1 cellular context compared by ENCODE assay signal in the genomic region with DNA sequence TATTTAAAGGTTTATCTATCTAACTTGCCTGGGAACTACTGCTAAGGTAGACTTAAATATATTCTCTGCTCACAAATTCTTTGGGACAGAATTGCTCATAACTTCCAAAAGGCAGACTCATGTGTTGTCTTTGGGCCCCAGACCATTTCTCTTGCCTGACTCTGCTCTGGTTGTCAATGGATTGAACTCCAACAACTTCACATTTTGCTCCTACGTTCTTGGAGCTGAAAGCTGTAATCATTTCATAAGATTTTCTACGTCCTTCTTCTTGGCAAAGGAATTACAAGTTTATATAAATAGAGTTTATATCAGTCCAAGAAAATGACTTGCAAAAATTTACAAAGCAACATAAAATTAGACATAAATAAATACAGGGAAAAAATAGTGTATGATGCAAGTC.
TF ChIP-seq lines count a peak whose summit lies in the region.

No MANE protein-coding gene starts in this region.

TF ChIP-seq in A549, 52 proteins besides CTCF, POLR2A, EP300 and RAD21 (continued from another document):
- TF ChIP-seq, protein P1, sequence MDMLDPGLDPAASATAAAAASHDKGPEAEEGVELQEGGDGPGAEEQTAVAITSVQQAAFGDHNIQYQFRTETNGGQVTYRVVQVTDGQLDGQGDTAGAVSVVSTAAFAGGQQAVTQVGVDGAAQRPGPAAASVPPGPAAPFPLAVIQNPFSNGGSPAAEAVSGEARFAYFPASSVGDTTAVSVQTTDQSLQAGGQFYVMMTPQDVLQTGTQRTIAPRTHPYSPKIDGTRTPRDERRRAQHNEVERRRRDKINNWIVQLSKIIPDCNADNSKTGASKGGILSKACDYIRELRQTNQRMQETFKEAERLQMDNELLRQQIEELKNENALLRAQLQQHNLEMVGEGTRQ (IDR thresholded peaks at IDR 0.05), result no peak
- TF ChIP-seq BHLHE40 (IDR thresholded peaks at IDR 0.05; ENCODE audit: low read depth, low read length) (no peak), CHD4 (IDR thresholded peaks at IDR 0.05; ENCODE audit: borderline replicate concordance) (no peak), TP53 (CRISPR knock-in tag; IDR thresholded peaks at IDR 0.05) (no peak), CBX2 (IDR thresholded peaks at IDR 0.05; ENCODE audit: borderline replicate concordance, low read depth) (no peak), MYC (IDR thresholded peaks at IDR 0.05; ENCODE audit: borderline replicate concordance, low read length) (no peak), MAZ (IDR thresholded peaks at IDR 0.05; ENCODE audit: borderline replicate concordance, low read depth, low read length) (no peak), JUN (IDR thresholded peaks at IDR 0.05) (no peak), PHF8 (IDR thresholded peaks at IDR 0.05; ENCODE audit: borderline replicate concordance, low read depth) (no peak), FOXS1 (CRISPR knock-in tag; IDR thresholded peaks at IDR 0.05) (no peak), ZFP36 (IDR thresholded peaks at IDR 0.05; ENCODE audit: borderline replicate concordance, partially characterized antibody) (no peak), CEBPB (IDR thresholded peaks at IDR 0.05) (no peak)
- TF ChIP-seq, protein P2, sequence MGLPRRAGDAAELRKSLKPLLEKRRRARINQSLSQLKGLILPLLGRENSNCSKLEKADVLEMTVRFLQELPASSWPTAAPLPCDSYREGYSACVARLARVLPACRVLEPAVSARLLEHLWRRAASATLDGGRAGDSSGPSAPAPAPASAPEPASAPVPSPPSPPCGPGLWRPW (IDR thresholded peaks at IDR 0.05), result no peak
- TF ChIP-seq, protein P3, sequence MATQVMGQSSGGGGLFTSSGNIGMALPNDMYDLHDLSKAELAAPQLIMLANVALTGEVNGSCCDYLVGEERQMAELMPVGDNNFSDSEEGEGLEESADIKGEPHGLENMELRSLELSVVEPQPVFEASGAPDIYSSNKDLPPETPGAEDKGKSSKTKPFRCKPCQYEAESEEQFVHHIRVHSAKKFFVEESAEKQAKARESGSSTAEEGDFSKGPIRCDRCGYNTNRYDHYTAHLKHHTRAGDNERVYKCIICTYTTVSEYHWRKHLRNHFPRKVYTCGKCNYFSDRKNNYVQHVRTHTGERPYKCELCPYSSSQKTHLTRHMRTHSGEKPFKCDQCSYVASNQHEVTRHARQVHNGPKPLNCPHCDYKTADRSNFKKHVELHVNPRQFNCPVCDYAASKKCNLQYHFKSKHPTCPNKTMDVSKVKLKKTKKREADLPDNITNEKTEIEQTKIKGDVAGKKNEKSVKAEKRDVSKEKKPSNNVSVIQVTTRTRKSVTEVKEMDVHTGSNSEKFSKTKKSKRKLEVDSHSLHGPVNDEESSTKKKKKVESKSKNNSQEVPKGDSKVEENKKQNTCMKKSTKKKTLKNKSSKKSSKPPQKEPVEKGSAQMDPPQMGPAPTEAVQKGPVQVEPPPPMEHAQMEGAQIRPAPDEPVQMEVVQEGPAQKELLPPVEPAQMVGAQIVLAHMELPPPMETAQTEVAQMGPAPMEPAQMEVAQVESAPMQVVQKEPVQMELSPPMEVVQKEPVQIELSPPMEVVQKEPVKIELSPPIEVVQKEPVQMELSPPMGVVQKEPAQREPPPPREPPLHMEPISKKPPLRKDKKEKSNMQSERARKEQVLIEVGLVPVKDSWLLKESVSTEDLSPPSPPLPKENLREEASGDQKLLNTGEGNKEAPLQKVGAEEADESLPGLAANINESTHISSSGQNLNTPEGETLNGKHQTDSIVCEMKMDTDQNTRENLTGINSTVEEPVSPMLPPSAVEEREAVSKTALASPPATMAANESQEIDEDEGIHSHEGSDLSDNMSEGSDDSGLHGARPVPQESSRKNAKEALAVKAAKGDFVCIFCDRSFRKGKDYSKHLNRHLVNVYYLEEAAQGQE (IDR thresholded peaks at IDR 0.05), result no peak
- TF ChIP-seq, protein P4, sequence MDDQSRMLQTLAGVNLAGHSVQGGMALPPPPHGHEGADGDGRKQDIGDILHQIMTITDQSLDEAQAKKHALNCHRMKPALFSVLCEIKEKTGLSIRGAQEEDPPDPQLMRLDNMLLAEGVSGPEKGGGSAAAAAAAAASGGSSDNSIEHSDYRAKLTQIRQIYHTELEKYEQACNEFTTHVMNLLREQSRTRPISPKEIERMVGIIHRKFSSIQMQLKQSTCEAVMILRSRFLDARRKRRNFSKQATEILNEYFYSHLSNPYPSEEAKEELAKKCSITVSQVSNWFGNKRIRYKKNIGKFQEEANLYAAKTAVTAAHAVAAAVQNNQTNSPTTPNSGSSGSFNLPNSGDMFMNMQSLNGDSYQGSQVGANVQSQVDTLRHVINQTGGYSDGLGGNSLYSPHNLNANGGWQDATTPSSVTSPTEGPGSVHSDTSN (IDR thresholded peaks at IDR 0.05), result no peak
- TF ChIP-seq, protein P5, sequence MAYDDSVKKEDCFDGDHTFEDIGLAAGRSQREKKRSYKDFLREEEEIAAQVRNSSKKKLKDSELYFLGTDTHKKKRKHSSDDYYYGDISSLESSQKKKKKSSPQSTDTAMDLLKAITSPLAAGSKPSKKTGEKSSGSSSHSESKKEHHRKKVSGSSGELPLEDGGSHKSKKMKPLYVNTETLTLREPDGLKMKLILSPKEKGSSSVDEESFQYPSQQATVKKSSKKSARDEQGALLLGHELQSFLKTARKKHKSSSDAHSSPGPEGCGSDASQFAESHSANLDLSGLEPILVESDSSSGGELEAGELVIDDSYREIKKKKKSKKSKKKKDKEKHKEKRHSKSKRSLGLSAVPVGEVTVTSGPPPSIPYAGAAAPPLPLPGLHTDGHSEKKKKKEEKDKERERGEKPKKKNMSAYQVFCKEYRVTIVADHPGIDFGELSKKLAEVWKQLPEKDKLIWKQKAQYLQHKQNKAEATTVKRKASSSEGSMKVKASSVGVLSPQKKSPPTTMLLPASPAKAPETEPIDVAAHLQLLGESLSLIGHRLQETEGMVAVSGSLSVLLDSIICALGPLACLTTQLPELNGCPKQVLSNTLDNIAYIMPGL (CRISPR knock-in tag; IDR thresholded peaks at IDR 0.05; ENCODE audit: borderline replicate concordance), result no peak
- TF ChIP-seq, protein P6, sequence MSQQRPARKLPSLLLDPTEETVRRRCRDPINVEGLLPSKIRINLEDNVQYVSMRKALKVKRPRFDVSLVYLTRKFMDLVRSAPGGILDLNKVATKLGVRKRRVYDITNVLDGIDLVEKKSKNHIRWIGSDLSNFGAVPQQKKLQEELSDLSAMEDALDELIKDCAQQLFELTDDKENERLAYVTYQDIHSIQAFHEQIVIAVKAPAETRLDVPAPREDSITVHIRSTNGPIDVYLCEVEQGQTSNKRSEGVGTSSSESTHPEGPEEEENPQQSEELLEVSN (IDR thresholded peaks at IDR 0.05; ENCODE audit: borderline replicate concordance, low read depth), result no peak
